1 cellular context compared by ENCODE assay signal in genomic region chr1:35288761-35289160, GRCh38.
TF ChIP-seq lines count a peak whose summit lies in the region.

No MANE protein-coding gene starts in this region.

TF ChIP-seq in WTC11, 78 proteins besides CTCF, POLR2A, EP300 and RAD21 (continued from another document):
- TF ChIP-seq PRDM15 (CRISPR knock-in tag; IDR thresholded peaks at IDR 0.05) (no peak), ZBTB21 (CRISPR knock-in tag; IDR thresholded peaks at IDR 0.05; ENCODE audit: borderline replicate concordance) (no peak)
